In genomic region chr7:74254858-74255379, GRCh38 we compare ENCODE assay signal across 8 cellular contexts. TPM values are rescaled to one million over a fixed set of nuclear protein-coding genes. Genes with fewer than 3 reads are reported as not detected.
DNase-seq lines count a peak whose midpoint lies in the region; ATAC-seq and TF ChIP-seq lines count a peak whose summit lies in the region.

No MANE protein-coding gene starts in this region.

- TF ChIP-seq CTCF in left ventricle myocardium inferior (IDR thresholded peaks at IDR 0.05; ENCODE audit: borderline replicate concordance) = no peak
- no peak for TF ChIP-seq CTCF in astrocyte of the spinal cord (IDR thresholded peaks at IDR 0.05; ENCODE audit: low read depth, low read length)
- TF ChIP-seq CTCF in lung (IDR thresholded peaks at IDR 0.05; ENCODE audit: control extremely low read depth, extremely low read depth) = no peak
- TF ChIP-seq CTCF in vagina (IDR thresholded peaks at IDR 0.05) = no peak

- H3K27me3 ChIP-seq in left ventricle myocardium inferior (ENCODE audit: low read depth) = no peaks in the 10 kb centered on the region
- no peaks in the 10 kb centered on the region for H3K27me3 ChIP-seq in lung (ENCODE audit: control insufficient read depth, insufficient read depth)
- no peaks in the 10 kb centered on the region for H3K27me3 ChIP-seq in vagina

- TF ChIP-seq POLR2A in vagina (IDR thresholded peaks at IDR 0.05) = no peak

- intact Hi-C loops in left ventricle myocardium inferior (cut with micrococcal nuclease) (no loop called here), left cardiac atrium (cut with DNase I) (loop anchor here in 1 of 2 donors (5.0 kb wide), 1 partner anchor 37 kb away; no protein-coding TSS in a partner anchor), vagina (cut with DNase I) (loop anchor here (5.0 kb wide), 1 partner anchor 37 kb away; no protein-coding TSS in a partner anchor)

- peaks cover 41% of the 10 kb centered on the region for H3K4me1 ChIP-seq in left ventricle myocardium inferior
- H3K4me1 ChIP-seq in lung (ENCODE audit: control insufficient read depth in 2 of 2, insufficient read depth in 2 of 2, low read length in 2 of 2) = peaks cover 0 to 12% of the 10 kb centered on the region in 2 donors
- H3K4me1 ChIP-seq in vagina = peaks cover 26% of the 10 kb centered on the region

- H3K36me3 ChIP-seq in left ventricle myocardium inferior = peaks cover 14% of the 10 kb centered on the region
- H3K36me3 ChIP-seq in lung (ENCODE audit: control insufficient read depth in 2 of 2, insufficient read depth in 2 of 2, low read length in 2 of 2) = peaks cover 4 to 7% of the 10 kb centered on the region in 2 donors
- H3K36me3 ChIP-seq in vagina = peaks cover 0 to 12% of the 10 kb centered on the region in 2 donors

- H3K4me3 ChIP-seq in left ventricle myocardium inferior = peak overlapping the region; percentile 90
- peak overlapping the region; percentile 87 for H3K4me3 ChIP-seq in astrocyte of the spinal cord (ENCODE audit: low read depth, low read length)
- peak overlapping the region; percentile 52 for H3K4me3 ChIP-seq in lung
- peak overlapping the region; percentile 87 to 94 for H3K4me3 ChIP-seq in vagina

- ATAC-seq in left cardiac atrium = no peak
- no peak for ATAC-seq in lung (ENCODE audit: insufficient read depth, low FRiP score)
- no peak for ATAC-seq in GM21515 (IDR thresholded peaks at IDR 0.05; ENCODE audit: unreplicated experiment)

- peak overlapping the region; percentile 96 for H3K27ac ChIP-seq in left ventricle myocardium inferior (replicated peaks)
- H3K27ac ChIP-seq in lung (ENCODE audit: low read depth in 1 of 2, low read length in 1 of 2) = peak overlapping the region; percentile 89 to 97
- H3K27ac ChIP-seq in vagina = peak overlapping the region; percentile 96

- in situ Hi-C loops in astrocyte of the spinal cord (cut with HindIII; ENCODE audit: low sequenced_read_pairs) = no loop called here

- WGBS in lung, 2 donors = 13 to 17% methylated on average over 20 of the region's 20 CpGs

- H3K9me3 ChIP-seq in left ventricle myocardium inferior (replicated peaks) (no peaks in the 10 kb centered on the region), lung (ENCODE audit: control insufficient read depth in 2 of 2, insufficient read depth in 1 of 2, low read length in 1 of 2) (no peaks in the 10 kb centered on the region), vagina (no peaks in the 10 kb centered on the region)

- DNase-seq in left ventricle myocardium inferior = no peak
- no peak for DNase-seq in left cardiac atrium
- no peak for DNase-seq in astrocyte of the spinal cord (ENCODE audit: low read depth, low spot score)
- DNase-seq in lung (ENCODE audit: low spot score) = no peak
- DNase-seq in vagina (ENCODE audit: extremely low spot score in 2 of 2) = no peak
- DNase-seq in AML-193 (lab: John Stamatoyannopoulos, UW) = no peak
- no peak for DNase-seq in islet precursor cell

RNA-seq across cellular contexts. Expression of gene RFC2, which starts 0.7 kb away (rescaled TPM):
- 8.7 TPM for total RNA-seq in left ventricle myocardium inferior
- 10 to 100 TPM; 13.8 to 14.3 TPM for total RNA-seq in left cardiac atrium
- 10 to 100 TPM; 14.5 to 23.8 TPM for total RNA-seq in lung
- 10 to 100 TPM; 20.5 to 22.0 TPM for polyA plus RNA-seq in lung
- total RNA-seq in vagina = 14.5 TPM

RNA-seq across cellular contexts. Expression of gene CLIP2, which starts 34.3 kb away (rescaled TPM):
- total RNA-seq in left ventricle myocardium inferior (7.4 TPM), left cardiac atrium (10 to 100 TPM in 1 of 2 donors, 1 to 10 TPM in 1; 9.7 to 10.6 TPM), lung (10 to 100 TPM; 19.5 to 27.0 TPM), vagina (24.3 TPM)
- polyA plus RNA-seq in lung = 10 to 100 TPM in 1 of 2 donors, 1 to 10 TPM in 1; 7.9 to 10.3 TPM

RNA-seq across cellular contexts. Expression of gene LAT2, which starts 45.1 kb away (rescaled TPM):
- total RNA-seq in left ventricle myocardium inferior (2.4 TPM), left cardiac atrium (1 to 10 TPM; 4.2 to 5.6 TPM), lung (10 to 100 TPM; 11.2 to 37.9 TPM), vagina (4.2 TPM)
- 100 to 1,000 TPM in 1 of 2 donors, 10 to 100 TPM in 1; 19.5 to 110 TPM for polyA plus RNA-seq in lung
